8 cellular contexts compared by ENCODE assay signal in the genomic region with DNA sequence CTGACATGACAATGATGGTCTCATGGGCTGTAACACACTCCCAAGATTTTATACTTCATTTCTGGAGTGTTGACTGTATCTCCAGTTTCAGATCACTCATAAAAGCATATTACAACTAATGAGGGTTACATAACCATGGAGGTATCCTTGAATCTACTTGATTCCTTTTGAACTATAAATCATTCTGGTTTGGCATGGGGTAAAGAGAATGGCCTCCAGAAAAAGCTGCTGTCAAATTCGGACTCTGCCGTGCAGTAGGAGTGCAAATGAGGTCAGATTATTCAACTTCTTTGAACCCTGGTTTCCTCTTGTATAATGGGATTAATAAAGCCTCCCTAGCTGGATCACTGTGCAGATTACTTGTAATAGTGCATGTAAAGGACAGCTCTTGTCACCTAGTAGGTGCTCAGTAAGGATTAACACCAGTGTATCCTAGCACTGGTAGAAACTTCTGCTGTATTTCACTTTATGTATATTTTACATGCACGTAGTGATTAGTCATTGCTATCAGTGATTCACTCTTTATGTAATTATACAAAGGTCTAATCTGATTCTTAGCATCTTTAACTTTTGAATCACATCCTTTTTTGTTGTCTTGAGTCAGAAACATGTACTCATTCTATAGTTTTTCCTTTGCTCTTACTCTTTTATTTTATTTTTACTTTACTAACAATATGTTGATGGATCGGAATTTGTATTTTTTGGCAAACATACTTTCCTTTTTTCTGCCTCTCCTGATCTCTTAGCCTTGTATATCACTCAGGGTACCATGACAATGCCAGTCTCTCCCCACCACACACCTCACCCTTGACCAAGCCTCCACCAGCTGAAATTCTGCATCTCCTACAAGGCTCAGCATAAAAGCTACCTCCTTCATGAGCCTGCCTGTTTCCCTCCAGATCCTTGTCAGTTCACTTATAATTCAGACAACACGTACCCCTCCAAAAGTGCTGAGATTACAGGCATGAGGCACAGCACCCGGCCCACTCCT. TPM values are rescaled to one million over a fixed set of nuclear protein-coding genes. Genes with fewer than 3 reads are reported as not detected.
DNase-seq lines count a peak whose midpoint lies in the region; TF ChIP-seq lines count a peak whose summit lies in the region.

No MANE protein-coding gene starts in this region.

- no peak for TF ChIP-seq CTCF in WI38 (IDR thresholded peaks at IDR 0.05; ENCODE audit: low read depth, low read length)

- DNase-seq in H4 (ENCODE audit: low spot score) (peak; percentile 4), fibroblast of peridontal ligament (ENCODE audit: extremely low read depth) (peak; percentile 51), NCI-H748 treated with DMSO at 0.1 percent for 48 hours (lab: John Stamatoyannopoulos, UW) (no peak), AML-193 (lab: John Stamatoyannopoulos, UW) (no peak), NCI-H128 (lab: John Stamatoyannopoulos, UW; ENCODE audit: unreplicated experiment) (no peak), NCI-H1694 (lab: John Stamatoyannopoulos, UW) (no peak)

- H3K4me3 ChIP-seq in ACC112 (ENCODE audit: low read depth, low read length) (peak overlapping the region; percentile 40), WI38 (ENCODE audit: low read depth, low read length) (peak overlapping the region; percentile 42)

- no peaks in the 10 kb centered on the region for H3K36me3 ChIP-seq in ACC112 (ENCODE audit: insufficient read depth, low read length)

- H3K4me1 ChIP-seq in ACC112 (ENCODE audit: control insufficient read depth, insufficient read depth, low read length, unreplicated experiment), result peaks cover 35% of the 10 kb centered on the region

- H2AFZ ChIP-seq in ACC112 (ENCODE audit: low read length, unreplicated experiment), result no peak overlapping the region

- H3K27me3 ChIP-seq in ACC112 (ENCODE audit: insufficient read depth, low read length), result no peaks in the 10 kb centered on the region

- peak overlapping the region; percentile 74 for H3K27ac ChIP-seq in ACC112 (ENCODE audit: low read depth, low read length)

- peaks cover 56% of the 10 kb centered on the region for H3K79me2 ChIP-seq in ACC112 (ENCODE audit: control insufficient read depth, insufficient read depth, low read length, unreplicated experiment)

RNA-seq across cellular contexts. Expression of gene LRRC8C, which starts 3.2 kb away (rescaled TPM):
- total RNA-seq in H4 (2014; rRNA removed; shearing (Covaris generic)), result 4.4 and 7.0 TPM in 2 replicates

Comparison
In these comparisons a context has a peak if more than half of its experiments do, and no peak if none do; other contexts are left out.
1. DNase-seq: peak in H4 (single experiment) and fibroblast of peridontal ligament (single experiment); none in NCI-H748 treated with DMSO at 0.1 percent for 48 hours (single experiment), AML-193 (0 of 2), NCI-H128 (single experiment) and NCI-H1694 (single experiment).